8 cellular contexts compared by ENCODE assay signal in the genomic region with DNA sequence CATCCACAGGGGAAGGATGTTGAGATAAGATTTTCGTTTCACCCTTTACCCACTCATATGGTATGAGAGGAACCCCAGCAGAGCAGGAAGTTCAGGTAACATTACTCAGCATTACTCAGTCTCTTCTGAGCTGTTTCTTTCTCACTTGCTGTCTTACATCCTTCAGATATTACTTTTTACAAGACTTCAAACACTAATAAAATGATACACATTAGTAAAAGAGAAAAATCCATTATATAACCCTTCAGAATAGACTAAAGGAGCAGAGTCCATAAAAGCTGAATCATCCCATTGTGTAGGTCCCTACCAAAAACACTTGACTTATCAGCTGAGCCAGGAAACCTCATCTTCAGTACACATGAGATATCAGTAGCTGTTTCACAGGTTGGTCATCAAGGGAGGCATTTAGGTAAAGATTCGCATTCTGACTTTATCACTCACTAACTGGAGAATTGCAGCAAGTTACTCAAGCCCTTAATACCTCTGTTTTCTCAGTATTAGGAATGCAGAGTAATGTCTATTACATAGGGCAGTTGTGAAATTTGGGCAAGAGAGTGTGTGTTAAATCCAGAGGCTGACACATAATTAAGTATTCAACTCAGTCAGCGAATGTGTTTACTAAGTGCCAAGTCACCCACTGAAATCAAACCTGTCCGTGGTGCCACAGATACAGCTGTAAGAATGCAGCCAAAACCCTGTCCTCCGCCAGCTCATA. TPM values are rescaled to one million over a fixed set of nuclear protein-coding genes. Genes with fewer than 3 reads are reported as not detected.
DNase-seq lines count a peak whose midpoint lies in the region; ATAC-seq and TF ChIP-seq lines count a peak whose summit lies in the region.

No MANE protein-coding gene starts in this region.

- no peak for TF ChIP-seq POLR2A in prostate gland (IDR thresholded peaks at IDR 0.05)

- DNase-seq in GM13977 (ENCODE audit: low spot score) (peak; percentile 36), RWPE1 (ENCODE audit: low spot score) (peak; percentile 71), iris pigment epithelial cell (ENCODE audit: low read depth) (peak; percentile 88), sciatic nerve (ENCODE audit: low spot score) (no peak), prostate gland (ENCODE audit: low spot score) (no peak), foreskin fibroblast (no peak), substantia nigra (lab: John Stamatoyannopoulos, UW) (no peak)

- POLR2A ChIA-PET in HEK293 (lab: Yijun Ruan, JAX): interaction anchor here (0.7 to 1.1 kb wide), 2 partner anchors 11 to 45 kb away, joined by 3 to 6 read pairs; a partner anchor contains a TSS
- POLR2A ChIA-PET in RWPE1 (lab: Yijun Ruan, JAX; ENCODE audit: low non-redundant PET): no interaction called here

- CTCF ChIA-PET in HEK293 (lab: Yijun Ruan, JAX) (interaction anchor here (0.6 to 1.1 kb wide), 3 partner anchors 14 to 280 kb away, joined by 4 to 5 read pairs (median 5); no protein-coding TSS in a partner anchor), RWPE1 (lab: Yijun Ruan, JAX) (interaction anchor here (0.6 to 1.2 kb wide), 2 partner anchors 10 to 479 kb away, joined by 3 to 4 read pairs; no protein-coding TSS in a partner anchor)

- H3K36me3 ChIP-seq in HEK293 (ENCODE audit: control insufficient read depth in 2 of 2, insufficient read depth in 1 of 2, low read length in 2 of 2) (no peaks in the 10 kb centered on the region), prostate gland (no peaks in the 10 kb centered on the region)

- H3K4me1 ChIP-seq in HEK293 (ENCODE audit: control insufficient read depth, insufficient read depth, low read length) (no peaks in the 10 kb centered on the region), prostate gland (replicated peaks) (no peaks in the 10 kb centered on the region)

- H3K4me3 ChIP-seq in HEK293 (ENCODE audit: low read depth, low read length): no peak overlapping the region
- H3K4me3 ChIP-seq in prostate gland: no peak overlapping the region
- H3K4me3 ChIP-seq in foreskin fibroblast (ENCODE audit: low read depth in 1 of 2, low read length in 2 of 2): no peak overlapping the region

- H3K9me3 ChIP-seq in HEK293 (ENCODE audit: control insufficient read depth, insufficient read depth, low read depth, low read length) (no peaks in the 10 kb centered on the region), prostate gland (no peaks in the 10 kb centered on the region)

- WGBS in prostate gland: 66% methylated on average over 5 of the region's 5 CpGs

- no peaks in the 10 kb centered on the region for H3K27me3 ChIP-seq in prostate gland (replicated peaks; ENCODE audit: insufficient read depth)

- no peak for ATAC-seq in sciatic nerve

- H3K27ac ChIP-seq in HEK293 (ENCODE audit: extremely low read depth, low read depth, low read length) (no peak overlapping the region), RWPE1 (no peak overlapping the region), prostate gland (no peak overlapping the region), substantia nigra (ENCODE audit: low read depth, low read length, poor library complexity, severe bottlenecking) (no peak overlapping the region)

- intact Hi-C loops in sciatic nerve (cut with DNase I) (no loop called here), prostate gland (cut with DNase I) (no loop called here)

- in situ Hi-C loops in GM13977 (cut with MboI; ENCODE audit: low pct_unique_long_range_greater_than_20kb, low sequenced_read_pairs, unreplicated experiment): no loop called here

- TF ChIP-seq CTCF in GM13977 (IDR thresholded peaks at IDR 0.05; ENCODE audit: extremely low read depth, insufficient read depth, missing control alignments): no peak
- no peak for TF ChIP-seq CTCF in HEK293 (tag by site-specific recombination; IDR thresholded peaks at IDR 0.05)
- TF ChIP-seq CTCF in RWPE1 (conservative IDR thresholded peaks at IDR 0.05; ENCODE audit: low read depth): no peak
- no peak for TF ChIP-seq CTCF in prostate gland (IDR thresholded peaks at IDR 0.05)
- no peak for TF ChIP-seq CTCF in foreskin fibroblast (IDR thresholded peaks at IDR 0.05; ENCODE audit: low read depth, low read length)

TF ChIP-seq in HEK293, 187 proteins besides CTCF, POLR2A, EP300 and RAD21:
- TF ChIP-seq GLI2 (tag by site-specific recombination; IDR thresholded peaks at IDR 0.05; ENCODE audit: borderline replicate concordance, low read depth) (no peak), BCL11B (tag by site-specific recombination; IDR thresholded peaks at IDR 0.05; ENCODE audit: low read depth) (no peak), ZFP37 (tag by site-specific recombination; IDR thresholded peaks at IDR 0.05) (peak; percentile 18; the same call in 1 of the 2 replicates)
- TF ChIP-seq, protein P1, sequence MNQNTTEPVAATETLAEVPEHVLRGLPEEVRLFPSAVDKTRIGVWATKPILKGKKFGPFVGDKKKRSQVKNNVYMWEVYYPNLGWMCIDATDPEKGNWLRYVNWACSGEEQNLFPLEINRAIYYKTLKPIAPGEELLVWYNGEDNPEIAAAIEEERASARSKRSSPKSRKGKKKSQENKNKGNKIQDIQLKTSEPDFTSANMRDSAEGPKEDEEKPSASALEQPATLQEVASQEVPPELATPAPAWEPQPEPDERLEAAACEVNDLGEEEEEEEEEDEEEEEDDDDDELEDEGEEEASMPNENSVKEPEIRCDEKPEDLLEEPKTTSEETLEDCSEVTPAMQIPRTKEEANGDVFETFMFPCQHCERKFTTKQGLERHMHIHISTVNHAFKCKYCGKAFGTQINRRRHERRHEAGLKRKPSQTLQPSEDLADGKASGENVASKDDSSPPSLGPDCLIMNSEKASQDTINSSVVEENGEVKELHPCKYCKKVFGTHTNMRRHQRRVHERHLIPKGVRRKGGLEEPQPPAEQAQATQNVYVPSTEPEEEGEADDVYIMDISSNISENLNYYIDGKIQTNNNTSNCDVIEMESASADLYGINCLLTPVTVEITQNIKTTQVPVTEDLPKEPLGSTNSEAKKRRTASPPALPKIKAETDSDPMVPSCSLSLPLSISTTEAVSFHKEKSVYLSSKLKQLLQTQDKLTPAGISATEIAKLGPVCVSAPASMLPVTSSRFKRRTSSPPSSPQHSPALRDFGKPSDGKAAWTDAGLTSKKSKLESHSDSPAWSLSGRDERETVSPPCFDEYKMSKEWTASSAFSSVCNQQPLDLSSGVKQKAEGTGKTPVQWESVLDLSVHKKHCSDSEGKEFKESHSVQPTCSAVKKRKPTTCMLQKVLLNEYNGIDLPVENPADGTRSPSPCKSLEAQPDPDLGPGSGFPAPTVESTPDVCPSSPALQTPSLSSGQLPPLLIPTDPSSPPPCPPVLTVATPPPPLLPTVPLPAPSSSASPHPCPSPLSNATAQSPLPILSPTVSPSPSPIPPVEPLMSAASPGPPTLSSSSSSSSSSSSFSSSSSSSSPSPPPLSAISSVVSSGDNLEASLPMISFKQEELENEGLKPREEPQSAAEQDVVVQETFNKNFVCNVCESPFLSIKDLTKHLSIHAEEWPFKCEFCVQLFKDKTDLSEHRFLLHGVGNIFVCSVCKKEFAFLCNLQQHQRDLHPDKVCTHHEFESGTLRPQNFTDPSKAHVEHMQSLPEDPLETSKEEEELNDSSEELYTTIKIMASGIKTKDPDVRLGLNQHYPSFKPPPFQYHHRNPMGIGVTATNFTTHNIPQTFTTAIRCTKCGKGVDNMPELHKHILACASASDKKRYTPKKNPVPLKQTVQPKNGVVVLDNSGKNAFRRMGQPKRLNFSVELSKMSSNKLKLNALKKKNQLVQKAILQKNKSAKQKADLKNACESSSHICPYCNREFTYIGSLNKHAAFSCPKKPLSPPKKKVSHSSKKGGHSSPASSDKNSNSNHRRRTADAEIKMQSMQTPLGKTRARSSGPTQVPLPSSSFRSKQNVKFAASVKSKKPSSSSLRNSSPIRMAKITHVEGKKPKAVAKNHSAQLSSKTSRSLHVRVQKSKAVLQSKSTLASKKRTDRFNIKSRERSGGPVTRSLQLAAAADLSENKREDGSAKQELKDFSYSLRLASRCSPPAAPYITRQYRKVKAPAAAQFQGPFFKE (tag by site-specific recombination; IDR thresholded peaks at IDR 0.05; ENCODE audit: borderline replicate concordance): no peak
- TF ChIP-seq, protein P2, sequence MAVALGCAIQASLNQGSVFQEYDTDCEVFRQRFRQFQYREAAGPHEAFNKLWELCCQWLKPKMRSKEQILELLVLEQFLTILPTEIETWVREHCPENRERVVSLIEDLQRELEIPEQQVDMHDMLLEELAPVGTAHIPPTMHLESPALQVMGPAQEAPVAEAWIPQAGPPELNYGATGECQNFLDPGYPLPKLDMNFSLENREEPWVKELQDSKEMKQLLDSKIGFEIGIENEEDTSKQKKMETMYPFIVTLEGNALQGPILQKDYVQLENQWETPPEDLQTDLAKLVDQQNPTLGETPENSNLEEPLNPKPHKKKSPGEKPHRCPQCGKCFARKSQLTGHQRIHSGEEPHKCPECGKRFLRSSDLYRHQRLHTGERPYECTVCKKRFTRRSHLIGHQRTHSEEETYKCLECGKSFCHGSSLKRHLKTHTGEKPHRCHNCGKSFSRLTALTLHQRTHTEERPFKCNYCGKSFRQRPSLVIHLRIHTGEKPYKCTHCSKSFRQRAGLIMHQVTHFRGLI (tag by site-specific recombination; IDR thresholded peaks at IDR 0.05): no peak
- TF ChIP-seq, protein P3, sequence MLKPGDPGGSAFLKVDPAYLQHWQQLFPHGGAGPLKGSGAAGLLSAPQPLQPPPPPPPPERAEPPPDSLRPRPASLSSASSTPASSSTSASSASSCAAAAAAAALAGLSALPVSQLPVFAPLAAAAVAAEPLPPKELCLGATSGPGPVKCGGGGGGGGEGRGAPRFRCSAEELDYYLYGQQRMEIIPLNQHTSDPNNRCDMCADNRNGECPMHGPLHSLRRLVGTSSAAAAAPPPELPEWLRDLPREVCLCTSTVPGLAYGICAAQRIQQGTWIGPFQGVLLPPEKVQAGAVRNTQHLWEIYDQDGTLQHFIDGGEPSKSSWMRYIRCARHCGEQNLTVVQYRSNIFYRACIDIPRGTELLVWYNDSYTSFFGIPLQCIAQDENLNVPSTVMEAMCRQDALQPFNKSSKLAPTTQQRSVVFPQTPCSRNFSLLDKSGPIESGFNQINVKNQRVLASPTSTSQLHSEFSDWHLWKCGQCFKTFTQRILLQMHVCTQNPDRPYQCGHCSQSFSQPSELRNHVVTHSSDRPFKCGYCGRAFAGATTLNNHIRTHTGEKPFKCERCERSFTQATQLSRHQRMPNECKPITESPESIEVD (tag by site-specific recombination; IDR thresholded peaks at IDR 0.05): peak; percentile 46
- TF ChIP-seq, protein P4, sequence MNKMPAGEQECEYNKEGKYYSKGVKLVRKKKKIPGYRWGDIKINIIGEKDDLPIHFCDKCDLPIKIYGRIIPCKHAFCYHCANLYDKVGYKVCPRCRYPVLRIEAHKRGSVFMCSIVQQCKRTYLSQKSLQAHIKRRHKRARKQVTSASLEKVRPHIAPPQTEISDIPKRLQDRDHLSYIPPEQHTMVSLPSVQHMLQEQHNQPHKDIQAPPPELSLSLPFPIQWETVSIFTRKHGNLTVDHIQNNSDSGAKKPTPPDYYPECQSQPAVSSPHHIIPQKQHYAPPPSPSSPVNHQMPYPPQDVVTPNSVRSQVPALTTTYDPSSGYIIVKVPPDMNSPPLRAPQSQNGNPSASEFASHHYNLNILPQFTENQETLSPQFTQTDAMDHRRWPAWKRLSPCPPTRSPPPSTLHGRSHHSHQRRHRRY (tag by site-specific recombination; IDR thresholded peaks at IDR 0.05): no peak
TF ChIP-seq in HEK293: peak in this region for 2.

RNA-seq across cellular contexts. Expression of a gene that starts 44.7 kb away (rescaled TPM):
- total RNA-seq in sciatic nerve (273 TPM), prostate gland (10 to 100 TPM; 17.5 to 42.3 TPM)

Comparison
In these comparisons a context has a peak if more than half of its experiments do, and no peak if none do; other contexts are left out.
1. DNase-seq: peak in GM13977 (single experiment), RWPE1 (single experiment) and iris pigment epithelial cell (single experiment); none in sciatic nerve (single experiment), prostate gland (single experiment), foreskin fibroblast (0 of 2) and substantia nigra (0 of 49).